2 cellular contexts compared by ENCODE assay signal in the genomic region with DNA sequence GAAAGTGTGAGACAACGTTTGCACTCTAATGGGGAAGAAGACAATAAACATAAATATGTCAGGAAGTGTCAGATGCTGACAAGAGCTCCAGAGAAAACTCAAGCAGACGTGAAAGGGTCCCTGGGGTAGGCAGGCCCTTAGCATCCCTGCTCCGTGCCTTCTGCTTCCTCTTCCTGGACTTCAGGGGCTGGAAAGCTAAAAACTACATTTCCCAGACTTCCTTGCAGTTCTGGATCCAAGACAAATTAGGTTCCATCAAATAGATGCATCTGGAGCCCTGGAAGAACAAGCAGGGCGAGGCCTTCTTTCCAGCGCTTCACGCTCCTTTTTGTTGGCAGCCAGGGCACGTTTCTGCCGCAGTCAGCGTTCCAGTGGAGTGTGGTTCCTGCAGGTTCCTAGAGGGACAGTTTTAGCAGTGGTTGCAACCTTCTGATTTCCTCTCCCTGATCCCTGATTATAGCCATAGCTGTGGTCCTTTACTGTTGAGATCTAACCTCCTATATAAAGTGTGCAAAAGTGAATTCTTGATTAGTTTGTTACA.
TF ChIP-seq lines count a peak whose summit lies in the region.

No MANE protein-coding gene starts in this region.

TF ChIP-seq in A549, 52 proteins besides CTCF, POLR2A, EP300 and RAD21:
- TF ChIP-seq ZFP36 (IDR thresholded peaks at IDR 0.05; ENCODE audit: borderline replicate concordance, partially characterized antibody) (no peak), BHLHE40 (IDR thresholded peaks at IDR 0.05; ENCODE audit: low read depth, low read length) (no peak), MAFK (IDR thresholded peaks at IDR 0.05; ENCODE audit: partially characterized antibody) (peak; percentile 3)

TF ChIP-seq in K562, 482 proteins besides CTCF, POLR2A, EP300 and RAD21 (continued from another document):
- TF ChIP-seq SAP30 (IDR thresholded peaks at IDR 0.05; ENCODE audit: borderline replicate concordance, insufficient read depth, low read depth, low read length, poor library complexity, severe bottlenecking) (no peak), HCFC1 (IDR thresholded peaks at IDR 0.05; ENCODE audit: low read depth, low read length) (peak; percentile 65), ZNF354B (CRISPR knock-in tag; IDR thresholded peaks at IDR 0.05) (no peak), ARID3B (CRISPR knock-in tag; IDR thresholded peaks at IDR 0.05; ENCODE audit: borderline replicate concordance) (no peak), NFE2 (IDR thresholded peaks at IDR 0.05; ENCODE audit: low read depth) (no peak), NRF1 (conservative IDR thresholded peaks at IDR 0.05 in 1 of 2, IDR thresholded peaks at IDR 0.05 in 1 of 2) (peak; percentile 41; a peak in 1 of 4 replicates), NR2C2 (CRISPR knock-in tag; IDR thresholded peaks at IDR 0.05) (no peak), NR2C2 (tag; IDR thresholded peaks at IDR 0.05) (no peak), ARID2 (IDR thresholded peaks at IDR 0.05) (no peak), KLF1 (tag; IDR thresholded peaks at IDR 0.05) (no peak), ELF1 (tag; IDR thresholded peaks at IDR 0.05) (peak; percentile 48)
- TF ChIP-seq, protein P1, sequence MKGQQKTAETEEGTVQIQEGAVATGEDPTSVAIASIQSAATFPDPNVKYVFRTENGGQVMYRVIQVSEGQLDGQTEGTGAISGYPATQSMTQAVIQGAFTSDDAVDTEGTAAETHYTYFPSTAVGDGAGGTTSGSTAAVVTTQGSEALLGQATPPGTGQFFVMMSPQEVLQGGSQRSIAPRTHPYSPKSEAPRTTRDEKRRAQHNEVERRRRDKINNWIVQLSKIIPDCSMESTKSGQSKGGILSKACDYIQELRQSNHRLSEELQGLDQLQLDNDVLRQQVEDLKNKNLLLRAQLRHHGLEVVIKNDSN (CRISPR knock-in tag; IDR thresholded peaks at IDR 0.05): no peak
